9 cellular contexts compared by ENCODE assay signal in genomic region chr6:144351741-144352140, GRCh38.
A peak's percentile ranks its signal among the peaks of the same experiment; 100 is the strongest.
DNase-seq lines count a peak whose midpoint lies in the region; ATAC-seq and TF ChIP-seq lines count a peak whose summit lies in the region.
"Had no signal": no experiment of that assay in that cellular context is flagged by ENCODE, and none has a peak within 500 bp of the region (broad histone marks: within the 10 kb centered on the region; RNA-seq: fewer than 3 reads in every experiment).

No MANE protein-coding gene starts in this region.

- no peak for TF ChIP-seq POLR2A in Peyer's patch (IDR thresholded peaks at IDR 0.05)

- DNase-seq in DND-41 (peak; percentile 49), Peyer's patch (no peak), pons (ENCODE audit: low spot score) (peak; percentile 52), amniotic stem cell (lab: John Stamatoyannopoulos, UW) (no peak), MV-4-11 (lab: John Stamatoyannopoulos, UW) (no peak), inferior parietal cortex (ENCODE audit: extremely low spot score) (no peak)
- DNase-seq: NCI-H1694 had no signal

- H3K9ac ChIP-seq in DND-41 (ENCODE audit: low read depth, low read length) = peak overlapping the region; percentile 61

- peak overlapping the region; percentile 82 for H3K4me2 ChIP-seq in DND-41 (ENCODE audit: insufficient read depth, low read length)

- H3K4me1 ChIP-seq in DND-41 (ENCODE audit: insufficient read depth, low read length) = peaks cover 75% of the 10 kb centered on the region
- H3K4me1 ChIP-seq in Peyer's patch = peaks cover 0 to 26% (median 7%) of the 10 kb centered on the region in 4 donors
- H3K4me1 ChIP-seq in esophagus (ENCODE audit: control insufficient read depth in 2 of 2, insufficient read depth in 2 of 2, low read length in 1 of 2) = peaks cover 5 to 11% of the 10 kb centered on the region in 2 donors

- H3K4me3 ChIP-seq in DND-41 (ENCODE audit: low read depth in 1 of 2, low read length in 2 of 2) = peak overlapping the region; percentile 13 to 54; a peak in 3 of 4 replicates
- no peak overlapping the region for H3K4me3 ChIP-seq in Peyer's patch
- no peak overlapping the region for H3K4me3 ChIP-seq in esophagus (ENCODE audit: low read depth in 1 of 2, low read length in 2 of 2)

- no peaks in the 10 kb centered on the region for H3K9me3 ChIP-seq in DND-41 (ENCODE audit: insufficient read depth, low read length, severe bottlenecking)
- no peaks in the 10 kb centered on the region for H3K9me3 ChIP-seq in Peyer's patch
- H3K9me3 ChIP-seq in esophagus (ENCODE audit: control insufficient read depth in 2 of 2, insufficient read depth in 1 of 2, low read depth in 1 of 2, low read length in 1 of 2) = no peaks in the 10 kb centered on the region

- 25% methylated on average over 5 of the region's 5 CpGs for WGBS in esophagus, 2 donors

- H3K79me2 ChIP-seq in DND-41 (ENCODE audit: insufficient read depth, low read length) = peaks cover 96% of the 10 kb centered on the region

- H3K27ac ChIP-seq in DND-41 (ENCODE audit: low read length) (peak overlapping the region; percentile 92), Peyer's patch (peak overlapping the region; percentile 29 to 80 (median 58)), esophagus (ENCODE audit: low read depth in 2 of 2, low read length in 1 of 2) (peak overlapping the region; percentile 52 to 54)

- H3K36me3 ChIP-seq in DND-41 (ENCODE audit: insufficient read depth, low read length) (no peaks in the 10 kb centered on the region), Peyer's patch (no peaks in the 10 kb centered on the region), esophagus (ENCODE audit: control insufficient read depth in 2 of 2, insufficient read depth in 2 of 2, low read length in 1 of 2) (no peaks in the 10 kb centered on the region)

- no peaks in the 10 kb centered on the region for H3K27me3 ChIP-seq in DND-41 (ENCODE audit: insufficient read depth, low read length, poor library complexity)
- H3K27me3 ChIP-seq in Peyer's patch = no peaks in the 10 kb centered on the region
- H3K27me3 ChIP-seq in esophagus (ENCODE audit: control insufficient read depth in 1 of 2, insufficient read depth in 2 of 2, low read length in 2 of 2) = no peaks in the 10 kb centered on the region

- H2AFZ ChIP-seq in DND-41 (ENCODE audit: low read depth, low read length) = peak overlapping the region; percentile 35; the same call in 1 of the 2 replicates

- peak; percentile 27 for ATAC-seq in DND-41 (ENCODE audit: insufficient read depth, low read depth)
- ATAC-seq in HG03196 (IDR thresholded peaks at IDR 0.05; ENCODE audit: unreplicated experiment) = no peak

- H4K20me1 ChIP-seq in DND-41 (ENCODE audit: insufficient read depth, low read length) = no peaks in the 10 kb centered on the region

- TF ChIP-seq CTCF in DND-41 (IDR thresholded peaks at IDR 0.05; ENCODE audit: borderline replicate concordance, extremely low read depth, low read length, poor library complexity, severe bottlenecking) (no peak), Peyer's patch (IDR thresholded peaks at IDR 0.05) (no peak)

Comparison
In these comparisons a context has a peak if more than half of its experiments do, and no peak if none do; other contexts are left out.
1. DNase-seq: peak in DND-41 (single experiment) and pons (single experiment); none in Peyer's patch (0 of 3), amniotic stem cell (single experiment), MV-4-11 (single experiment) and inferior parietal cortex (single experiment).
2. H3K4me3 ChIP-seq: peak in DND-41 (2 of 2); none in Peyer's patch (0 of 4) and esophagus (0 of 2).
3. Peak in every context shown above with its lines, with median percentiles within 50 percentile points of each other: H3K27ac ChIP-seq.